10 cellular contexts compared by ENCODE assay signal in genomic region chr3:55690746-55691540, GRCh38.
A peak's percentile ranks its signal among the peaks of the same experiment; 100 is the strongest.
DNase-seq lines count a peak whose midpoint lies in the region; ATAC-seq and TF ChIP-seq lines count a peak whose summit lies in the region.
"Had no signal": no experiment of that assay in that cellular context is flagged by ENCODE, and none has a peak within 500 bp of the region (broad histone marks: within the 10 kb centered on the region; RNA-seq: fewer than 3 reads in every experiment).

No MANE protein-coding gene starts in this region.

- no peaks in the 10 kb centered on the region for H3K36me3 Mint-ChIP-seq in activated naive CD8-positive, alpha-beta T cell treated with anti-CD3 and anti-CD28 coated beads, Interleukin-2, amount 50 U/mL, for 24 hours (ENCODE audit: low read depth)
- H3K36me3 Mint-ChIP-seq in activated T-helper 2 cell treated with anti-CD3 and anti-CD28 coated beads, Interferon-gamma antibody, Interleukin-2, Interleukin-4, amounts not matched to agents 10 μg/mL and 5 μg/mL and 100 μg/mL, durations not matched to agents 14 hours and 24 hours and 36 hours (ENCODE audit: low read depth), result no peaks in the 10 kb centered on the region

- no peaks in the 10 kb centered on the region for H3K4me1 Mint-ChIP-seq in activated naive CD8-positive, alpha-beta T cell treated with anti-CD3 and anti-CD28 coated beads, Interleukin-2, amount 50 U/mL, for 24 hours
- no peaks in the 10 kb centered on the region for H3K4me1 Mint-ChIP-seq in activated T-helper 2 cell treated with anti-CD3 and anti-CD28 coated beads, Interferon-gamma antibody, Interleukin-2, Interleukin-4, amounts not matched to agents 10 μg/mL and 5 μg/mL and 100 μg/mL, durations not matched to agents 14 hours and 24 hours and 36 hours (ENCODE audit: low read depth)

- peaks cover 2% of the 10 kb centered on the region for H3K27me3 Mint-ChIP-seq in activated naive CD8-positive, alpha-beta T cell treated with anti-CD3 and anti-CD28 coated beads, Interleukin-2, amount 50 U/mL, for 24 hours
- no peaks in the 10 kb centered on the region for H3K27me3 Mint-ChIP-seq in activated T-helper 2 cell treated with anti-CD3 and anti-CD28 coated beads, Interferon-gamma antibody, Interleukin-2, Interleukin-4, amounts not matched to agents 10 μg/mL and 5 μg/mL and 100 μg/mL, durations not matched to agents 14 hours and 24 hours and 36 hours (ENCODE audit: low read depth)

- CTCF ChIA-PET in GM10248 (lab: Yijun Ruan, JAX), result interaction anchor here (1.0 to 1.5 kb wide), 5 partner anchors 8 to 17 kb away, joined by 3 to 7 read pairs (median 5); no protein-coding TSS in a partner anchor

- peaks cover 4% of the 10 kb centered on the region for H3K9me3 Mint-ChIP-seq in activated naive CD8-positive, alpha-beta T cell treated with anti-CD3 and anti-CD28 coated beads, Interleukin-2, amount 50 U/mL, for 24 hours
- H3K9me3 Mint-ChIP-seq in activated T-helper 2 cell treated with anti-CD3 and anti-CD28 coated beads, Interferon-gamma antibody, Interleukin-2, Interleukin-4, amounts not matched to agents 10 μg/mL and 5 μg/mL and 100 μg/mL, durations not matched to agents 14 hours and 24 hours and 36 hours, result no peaks in the 10 kb centered on the region

- no peak overlapping the region for H3K27ac Mint-ChIP-seq in activated naive CD8-positive, alpha-beta T cell treated with anti-CD3 and anti-CD28 coated beads, Interleukin-2, amount 50 U/mL, for 24 hours
- no peak overlapping the region for H3K27ac Mint-ChIP-seq in activated T-helper 2 cell treated with anti-CD3 and anti-CD28 coated beads, Interferon-gamma antibody, Interleukin-2, Interleukin-4, amounts not matched to agents 10 μg/mL and 5 μg/mL and 100 μg/mL, durations not matched to agents 14 hours and 24 hours and 36 hours

- intact Hi-C loops in activated T-helper 2 cell treated with anti-CD3 and anti-CD28 coated beads, Interferon-gamma antibody, Interleukin-2, Interleukin-4, amounts not matched to agents 10 μg/mL and 5 μg/mL and 100 μg/mL, durations not matched to agents 14 hours and 24 hours and 36 hours (cut with micrococcal nuclease), result no loop called here

- POLR2A ChIA-PET in GM10248 (lab: Yijun Ruan, JAX), result no interaction called here

- peak; percentile 70 for ATAC-seq in GM21526 (IDR thresholded peaks at IDR 0.05; ENCODE audit: low FRiP score, unreplicated experiment)
- ATAC-seq in activated naive CD8-positive, alpha-beta T cell treated with anti-CD3 and anti-CD28 coated beads, Interleukin-2, amount 50 U/mL, for 24 hours, result no peak

- no peak overlapping the region for H3K4me3 Mint-ChIP-seq in activated naive CD8-positive, alpha-beta T cell treated with anti-CD3 and anti-CD28 coated beads, Interleukin-2, amount 50 U/mL, for 24 hours
- H3K4me3 Mint-ChIP-seq in activated T-helper 2 cell treated with anti-CD3 and anti-CD28 coated beads, Interferon-gamma antibody, Interleukin-2, Interleukin-4, amounts not matched to agents 10 μg/mL and 5 μg/mL and 100 μg/mL, durations not matched to agents 14 hours and 24 hours and 36 hours (ENCODE audit: low read depth), result no peak overlapping the region

- TF ChIP-seq CTCF in GM10248 (IDR thresholded peaks at IDR 0.05; ENCODE audit: control extremely low read depth, extremely low read depth, low read depth, missing control alignments), result no peak

- DNase-seq in GM10248 (ENCODE audit: extremely low spot score) (peak; percentile 44), NCI-H2029 treated with DMSO at 0.1 percent for 48 hours (lab: John Stamatoyannopoulos, UW) (peak; percentile 14), iPS-NIHi11 (ENCODE audit: low spot score) (peak; percentile 55)
- no peak for DNase-seq in activated CD4-positive, alpha-beta T cell treated with anti-CD3 and anti-CD28 coated beads, Interleukin-2, amount 50 U/mL, for 4 hours
- no peak for DNase-seq in activated naive CD8-positive, alpha-beta T cell treated with anti-CD3 and anti-CD28 coated beads, Interleukin-2, amount 50 U/mL, for 24 hours
- no peak for DNase-seq in stimulated activated CD4-positive, alpha-beta T cell treated with anti-CD3 and anti-CD28 coated beads, Interleukin-2, amount 100 ng/mL, for 24 hours
- no peak for DNase-seq in activated T-helper 2 cell treated with anti-CD3 and anti-CD28 coated beads, Interferon-gamma antibody, Interleukin-2, Interleukin-4, amounts not matched to agents 10 μg/mL and 5 μg/mL and 100 μg/mL, durations not matched to agents 14 hours and 24 hours and 36 hours (ENCODE audit: low spot score)
- DNase-seq: DND-41, small intestine had no signal

Comparison
In these comparisons a context has a peak if more than half of its experiments do, and no peak if none do; other contexts are left out.
1. DNase-seq: peak in GM10248 (single experiment), NCI-H2029 treated with DMSO at 0.1 percent for 48 hours (single experiment) and iPS-NIHi11 (single experiment); none in activated CD4-positive, alpha-beta T cell treated with anti-CD3 and anti-CD28 coated beads, Interleukin-2, amount 50 U/mL, for 4 hours (0 of 2), activated naive CD8-positive, alpha-beta T cell treated with anti-CD3 and anti-CD28 coated beads, Interleukin-2, amount 50 U/mL, for 24 hours (single experiment), stimulated activated CD4-positive, alpha-beta T cell treated with anti-CD3 and anti-CD28 coated beads, Interleukin-2, amount 100 ng/mL, for 24 hours (0 of 2) and activated T-helper 2 cell treated with anti-CD3 and anti-CD28 coated beads, Interferon-gamma antibody, Interleukin-2, Interleukin-4, amounts not matched to agents 10 μg/mL and 5 μg/mL and 100 μg/mL, durations not matched to agents 14 hours and 24 hours and 36 hours (single experiment).